In genomic region chr2:173210270-173211196, GRCh38 we compare ENCODE assay signal across 8 cellular contexts.
DNase-seq lines count a peak whose midpoint lies in the region; ATAC-seq and TF ChIP-seq lines count a peak whose summit lies in the region.

No MANE protein-coding gene starts in this region.

- H3K36me3 Mint-ChIP-seq in activated naive CD4-positive, alpha-beta T cell treated with anti-CD3 and anti-CD28 coated beads for 36 hours (ENCODE audit: low read depth): no peaks in the 10 kb centered on the region

- peak; percentile 83 for ATAC-seq in GM19043 (IDR thresholded peaks at IDR 0.05; ENCODE audit: low read depth, unreplicated experiment)
- no peak for ATAC-seq in GM21360 (IDR thresholded peaks at IDR 0.05; ENCODE audit: unreplicated experiment)

- no peaks in the 10 kb centered on the region for H3K9me3 Mint-ChIP-seq in activated naive CD4-positive, alpha-beta T cell treated with anti-CD3 and anti-CD28 coated beads for 36 hours

- peak overlapping the region in 1 of 4 donors; percentile 51 for H3K27ac ChIP-seq in Peyer's patch

- no peaks in the 10 kb centered on the region for H3K4me1 ChIP-seq in Peyer's patch

- H3K4me1 Mint-ChIP-seq in activated naive CD4-positive, alpha-beta T cell treated with anti-CD3 and anti-CD28 coated beads for 36 hours (ENCODE audit: low read depth): no peaks in the 10 kb centered on the region

- H3K4me3 ChIP-seq in Peyer's patch: no peak overlapping the region

- no peaks in the 10 kb centered on the region for H3K9me3 ChIP-seq in Peyer's patch

- peak in 1 of 2 donors; percentile 20 for TF ChIP-seq POLR2A in Peyer's patch (IDR thresholded peaks at IDR 0.05)

- peak; percentile 38 to 93 (median 86) for TF ChIP-seq CTCF in Peyer's patch (IDR thresholded peaks at IDR 0.05)

- peaks cover 8% of the 10 kb centered on the region for H3K27me3 Mint-ChIP-seq in activated naive CD4-positive, alpha-beta T cell treated with anti-CD3 and anti-CD28 coated beads for 36 hours (ENCODE audit: low read depth)

- no peaks in the 10 kb centered on the region for H3K36me3 ChIP-seq in Peyer's patch

- peak; percentile 41 to 57 for DNase-seq in AML-193 (lab: John Stamatoyannopoulos, UW)
- peak; percentile 67 for DNase-seq in LoVo (ENCODE audit: low spot score)
- DNase-seq in Peyer's patch: peak in 2 of 3 donors; percentile 30 to 79
- DNase-seq in activated naive CD4-positive, alpha-beta T cell treated with anti-CD3 and anti-CD28 coated beads for 36 hours: peak; percentile 72
- DNase-seq in glomerular endothelial cell (ENCODE audit: extremely low read depth, low read depth, low spot score): peak; percentile 81
- DNase-seq in pons (ENCODE audit: low spot score): peak; percentile 79

- H3K27ac Mint-ChIP-seq in activated naive CD4-positive, alpha-beta T cell treated with anti-CD3 and anti-CD28 coated beads for 36 hours: no peak overlapping the region

- no peak overlapping the region for H3K4me3 Mint-ChIP-seq in activated naive CD4-positive, alpha-beta T cell treated with anti-CD3 and anti-CD28 coated beads for 36 hours

- intact Hi-C loops in activated naive CD4-positive, alpha-beta T cell treated with anti-CD3 and anti-CD28 coated beads for 36 hours (cut with micrococcal nuclease): loop anchor here (1.0 to 10.0 kb wide), 7 partner anchors 118 to 1134 kb away; partner anchors contain the start of gene MAP3K20

- H3K27me3 ChIP-seq in Peyer's patch: no peaks in the 10 kb centered on the region

- CTCF ChIA-PET in activated naive CD4-positive, alpha-beta T cell treated with anti-CD3 and anti-CD28 coated beads for 36 hours (lab: Charles Lee): interaction anchor here (0.6 to 15.6 kb wide), 19 partner anchors 12 to 280 kb away, joined by 3 to 239 read pairs (median 3); no protein-coding TSS in a partner anchor
